ENCODE assay signal across 22 cellular contexts in the genomic region with DNA sequence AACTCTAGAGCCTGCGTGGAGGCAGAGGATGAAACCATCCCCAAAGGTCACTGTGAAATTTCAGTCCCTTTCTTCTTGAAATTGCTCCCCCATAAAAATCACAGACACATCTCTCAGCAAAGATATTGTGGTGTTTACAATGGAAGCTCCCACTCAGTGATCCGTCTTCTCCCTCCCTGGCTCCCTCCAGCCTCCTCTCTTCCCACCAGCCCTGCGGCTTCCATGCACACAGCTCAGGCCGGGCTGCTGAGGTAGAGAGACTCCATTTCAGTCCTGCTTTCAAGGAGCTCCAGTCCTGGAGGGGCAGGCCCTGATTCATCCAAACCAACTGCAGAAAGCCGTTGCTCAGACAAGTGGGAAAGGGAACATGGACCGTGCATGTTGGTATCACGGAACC. TPM values are rescaled to one million over a fixed set of nuclear protein-coding genes. Genes with fewer than 3 reads are reported as not detected.
"Had no signal": no experiment of that assay in that cellular context is flagged by ENCODE, and none has a peak within 500 bp of the region (broad histone marks: within the 10 kb centered on the region; RNA-seq: fewer than 3 reads in every experiment).

No MANE protein-coding gene starts in this region.

- ATAC-seq: activated CD8-positive, alpha-beta memory T cell treated with anti-CD3 and anti-CD28 coated beads, Interleukin-2, amount 10 ng/mL, durations not matched to agents 7 days and 5 days; activated T-helper 17 cell treated with anti-CD3 and anti-CD28 coated beads, Interleukin-2, amount 50 U/mL, for 72 hours; body of pancreas; left lung; stimulated activated naive CD8-positive, alpha-beta T cell treated with anti-CD3 and anti-CD28 coated beads, Interleukin-15, Interleukin-2, amounts not matched to agents 100 U/mL and 50 U/mL, for 24 hours; T-cell had no signal

- H3K9me3 Mint-ChIP-seq: activated B cell treated with CpG ODN at 0.5 μM for 24 hours; activated CD4-positive, alpha-beta memory T cell treated with anti-CD3 and anti-CD28 coated beads, Interleukin-2, amount 10 ng/mL, durations not matched to agents 7 days and 5 days; activated naive CD8-positive, alpha-beta T cell treated with anti-CD3 and anti-CD28 coated beads, Interleukin-2, amount 10 ng/mL, durations not matched to agents 7 days and 5 days; activated T-helper 17 cell treated with anti-CD3 and anti-CD28 coated beads, Interleukin-2, amount 50 U/mL, for 72 hours; T-cell had no signal

- H3K9me3 ChIP-seq: body of pancreas, left lung, transverse colon, uterus had no signal

- H3K4me3 ChIP-seq: body of pancreas, left lung, transverse colon, uterus had no signal

- H3K4me1 Mint-ChIP-seq: activated B cell treated with CpG ODN at 0.5 μM for 24 hours; activated CD4-positive, alpha-beta memory T cell treated with anti-CD3 and anti-CD28 coated beads, Interleukin-2, amount 10 ng/mL, durations not matched to agents 7 days and 5 days; activated CD8-positive, alpha-beta memory T cell treated with anti-CD3 and anti-CD28 coated beads, Interleukin-2, amount 10 ng/mL, durations not matched to agents 7 days and 5 days; activated naive CD8-positive, alpha-beta T cell treated with anti-CD3 and anti-CD28 coated beads, Interleukin-2, amount 10 ng/mL, durations not matched to agents 7 days and 5 days; activated T-helper 17 cell treated with anti-CD3 and anti-CD28 coated beads, Interleukin-2, amount 50 U/mL, for 72 hours; T-cell had no signal

- H3K36me3 ChIP-seq: left lung, transverse colon, uterus had no signal

- H3K27ac Mint-ChIP-seq: activated B cell treated with CpG ODN at 0.5 μM for 24 hours; activated CD4-positive, alpha-beta memory T cell treated with anti-CD3 and anti-CD28 coated beads, Interleukin-2, amount 10 ng/mL, durations not matched to agents 7 days and 5 days; activated CD8-positive, alpha-beta memory T cell treated with anti-CD3 and anti-CD28 coated beads, Interleukin-2, amount 10 ng/mL, durations not matched to agents 7 days and 5 days; activated naive CD8-positive, alpha-beta T cell treated with anti-CD3 and anti-CD28 coated beads, Interleukin-2, amount 10 ng/mL, durations not matched to agents 7 days and 5 days; activated T-helper 17 cell treated with anti-CD3 and anti-CD28 coated beads, Interleukin-2, amount 50 U/mL, for 72 hours; T-cell had no signal

- H3K27ac ChIP-seq: body of pancreas, left lung, transverse colon had no signal

- FAIRE-seq: colon, endometrium, keratinocyte had no signal

- H3K27me3 ChIP-seq: body of pancreas, uterus had no signal

- DNase-seq: activated B cell treated with CpG ODN at 0.5 μM for 24 hours; activated CD4-positive, alpha-beta memory T cell treated with anti-CD3 and anti-CD28 coated beads, Interleukin-2, amount 10 ng/mL, durations not matched to agents 7 days and 5 days; activated CD4-positive, alpha-beta T cell treated with anti-CD3 and anti-CD28 coated beads for 48 hours; activated CD8-positive, alpha-beta memory T cell treated with anti-CD3 and anti-CD28 coated beads, Interleukin-2, amount 10 ng/mL, durations not matched to agents 7 days and 5 days; activated naive CD4-positive, alpha-beta T cell; activated naive CD8-positive, alpha-beta T cell treated with anti-CD3 and anti-CD28 coated beads, Interleukin-2, amount 10 ng/mL, durations not matched to agents 7 days and 5 days; body of pancreas; erythroblast; foreskin melanocyte; glutamatergic neuron; left lung; midbrain; retina; stimulated activated naive CD8-positive, alpha-beta T cell treated with anti-CD3 and anti-CD28 coated beads, Interleukin-15, Interleukin-2, amounts not matched to agents 100 U/mL and 50 U/mL, for 24 hours; substantia nigra; T-cell; transverse colon; uterus had no signal

- H3K27me3 Mint-ChIP-seq: activated CD4-positive, alpha-beta memory T cell treated with anti-CD3 and anti-CD28 coated beads, Interleukin-2, amount 10 ng/mL, durations not matched to agents 7 days and 5 days; activated naive CD8-positive, alpha-beta T cell treated with anti-CD3 and anti-CD28 coated beads, Interleukin-2, amount 10 ng/mL, durations not matched to agents 7 days and 5 days had no signal

- H3K4me3 Mint-ChIP-seq: activated B cell treated with CpG ODN at 0.5 μM for 24 hours; activated CD4-positive, alpha-beta memory T cell treated with anti-CD3 and anti-CD28 coated beads, Interleukin-2, amount 10 ng/mL, durations not matched to agents 7 days and 5 days; activated CD8-positive, alpha-beta memory T cell treated with anti-CD3 and anti-CD28 coated beads, Interleukin-2, amount 10 ng/mL, durations not matched to agents 7 days and 5 days; activated naive CD8-positive, alpha-beta T cell treated with anti-CD3 and anti-CD28 coated beads, Interleukin-2, amount 10 ng/mL, durations not matched to agents 7 days and 5 days; activated T-helper 17 cell treated with anti-CD3 and anti-CD28 coated beads, Interleukin-2, amount 50 U/mL, for 72 hours; T-cell had no signal

- H3K4me1 ChIP-seq: body of pancreas, left lung, transverse colon, uterus had no signal

- H3K36me3 Mint-ChIP-seq: activated CD8-positive, alpha-beta memory T cell treated with anti-CD3 and anti-CD28 coated beads, Interleukin-2, amount 10 ng/mL, durations not matched to agents 7 days and 5 days; activated naive CD8-positive, alpha-beta T cell treated with anti-CD3 and anti-CD28 coated beads, Interleukin-2, amount 10 ng/mL, durations not matched to agents 7 days and 5 days; T-cell had no signal

RNA-seq across cellular contexts. Expression of a gene that starts 40.3 kb away (rescaled TPM):
- total RNA-seq: activated B cell treated with CpG ODN at 0.5 μM for 24 hours; activated CD8-positive, alpha-beta memory T cell treated with anti-CD3 and anti-CD28 coated beads, Interleukin-2, amount 10 ng/mL, durations not matched to agents 7 days and 5 days; activated naive CD8-positive, alpha-beta T cell treated with anti-CD3 and anti-CD28 coated beads, Interleukin-2, amount 10 ng/mL, durations not matched to agents 7 days and 5 days had no signal
